8 cellular contexts compared by ENCODE assay signal in the genomic region with DNA sequence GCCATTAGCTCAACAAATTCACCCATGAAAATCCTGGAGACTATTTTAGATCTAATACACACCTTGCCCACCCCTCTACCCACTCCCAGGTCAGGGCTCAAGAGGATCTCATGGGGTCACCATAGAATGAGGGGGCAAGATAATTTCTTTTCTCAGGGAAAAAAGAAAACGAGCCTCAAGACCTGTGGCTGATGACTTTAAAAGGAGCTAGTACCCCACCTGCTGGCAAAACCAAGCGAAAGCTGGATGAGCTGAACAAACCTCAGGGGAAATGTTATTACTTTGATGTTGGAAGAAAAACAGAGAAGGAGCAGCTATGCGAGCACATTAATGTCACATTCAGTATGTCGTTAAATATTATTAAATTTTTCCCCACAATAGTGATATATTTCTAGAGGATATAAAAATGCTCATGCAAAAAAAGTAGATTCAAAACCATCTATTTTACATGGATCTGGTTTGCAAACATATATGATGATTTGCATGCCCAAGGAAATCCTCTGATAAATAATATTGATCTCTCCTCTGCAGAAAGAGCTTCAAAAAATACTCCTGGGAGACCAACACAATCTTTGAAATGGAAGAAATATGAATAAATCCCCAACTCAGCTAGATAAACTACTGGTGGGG. TPM values are rescaled to one million over a fixed set of nuclear protein-coding genes. Genes with fewer than 3 reads are reported as not detected.
DNase-seq lines count a peak whose midpoint lies in the region; ATAC-seq, FAIRE-seq and TF ChIP-seq lines count a peak whose summit lies in the region.

No MANE protein-coding gene starts in this region.

- in situ Hi-C loops in ACHN (cut with HindIII; ENCODE audit: low pct_ligation_motif_present, low pct_unique_long_range_greater_than_20kb, low sequenced_read_pairs), result no loop called here

- no peak for TF ChIP-seq POLR2A in GM12891 (IDR thresholded peaks at IDR 0.05; ENCODE audit: low read depth, low read length)

- H3K27ac ChIP-seq in layer of hippocampus (ENCODE audit: low read depth, low read length), result peak overlapping the region; percentile 25

- TF ChIP-seq CTCF in bronchial epithelial cell (IDR thresholded peaks at IDR 0.05; ENCODE audit: insufficient read depth, low read length, severe bottlenecking), result peak; percentile 62

- FAIRE-seq in GM12891 (lab: Jason Lieb, UNC) (peak; percentile 31), bronchial epithelial cell (lab: Jason Lieb, UNC) (no peak)

- H3K4me3 ChIP-seq in bronchial epithelial cell (ENCODE audit: low read depth, low read length), result no peak overlapping the region

- H3K36me3 ChIP-seq in bronchial epithelial cell (ENCODE audit: control insufficient read depth, insufficient read depth, low read length), result no peaks in the 10 kb centered on the region

- H3K27me3 ChIP-seq in bronchial epithelial cell (ENCODE audit: control insufficient read depth, insufficient read depth, low read length) (no peaks in the 10 kb centered on the region), layer of hippocampus (ENCODE audit: control insufficient read depth, insufficient read depth, low read length) (no peaks in the 10 kb centered on the region)

- DNase-seq in ACHN (peak; percentile 70), GM12891 (ENCODE audit: insufficient read length, low spot score) (peak; percentile 10), NCI-H1436 treated with DMSO at 0.1 percent for 48 hours (lab: John Stamatoyannopoulos, UW) (peak; percentile 31), T follicular helper cell (ENCODE audit: low read depth) (peak; percentile 25), bronchial epithelial cell (ENCODE audit: low read depth) (peak; percentile 60)
- DNase-seq in stimulated activated CD8-positive, alpha-beta memory T cell treated with anti-CD3 and anti-CD28 coated beads, Interleukin-12 subunit alpha, Interleukin-12 subunit beta, amount 100 ng/mL, for 1 hour (ENCODE audit: low read depth), result peak; percentile 7

- no peak for ATAC-seq in GM18909 (IDR thresholded peaks at IDR 0.05; ENCODE audit: poor library complexity, unreplicated experiment)

TF ChIP-seq in GM12891, 5 proteins besides CTCF, POLR2A, EP300 and RAD21:
- TF ChIP-seq PAX5 (IDR thresholded peaks at IDR 0.05; ENCODE audit: insufficient read depth, low read length, severe bottlenecking), result no peak
- TF ChIP-seq POLR2AphosphoS5 (IDR thresholded peaks at IDR 0.05; ENCODE audit: low read depth, low read length), result no peak
- TF ChIP-seq SPI1 (IDR thresholded peaks at IDR 0.05; ENCODE audit: low read depth, low read length), result no peak
- TF ChIP-seq POU2F2 (IDR thresholded peaks at IDR 0.05; ENCODE audit: low read depth, low read length), result no peak
- TF ChIP-seq TAF1 (IDR thresholded peaks at IDR 0.05; ENCODE audit: low read depth, low read length), result no peak

RNA-seq across cellular contexts. Expression of gene PLD1, which starts 37.7 kb away (rescaled TPM):
- polyA plus RNA-seq in GM12891 (2012; ENCODE audit: low read depth, missing spikeins), result 1.5 TPM
- 10.5 and 20.0 TPM in 2 replicates for total RNA-seq in bronchial epithelial cell

Comparison
In these comparisons a context has a peak if more than half of its experiments do, and no peak if none do; other contexts are left out.
1. DNase-seq: peak in every context shown above with its lines; median percentile 70 in ACHN; 60 in bronchial epithelial cell; 31 in NCI-H1436 treated with DMSO at 0.1 percent for 48 hours; 25 in T follicular helper cell; 10 in GM12891; 7 in stimulated activated CD8-positive, alpha-beta memory T cell treated with anti-CD3 and anti-CD28 coated beads, Interleukin-12 subunit alpha, Interleukin-12 subunit beta, amount 100 ng/mL, for 1 hour.